In the genomic region with DNA sequence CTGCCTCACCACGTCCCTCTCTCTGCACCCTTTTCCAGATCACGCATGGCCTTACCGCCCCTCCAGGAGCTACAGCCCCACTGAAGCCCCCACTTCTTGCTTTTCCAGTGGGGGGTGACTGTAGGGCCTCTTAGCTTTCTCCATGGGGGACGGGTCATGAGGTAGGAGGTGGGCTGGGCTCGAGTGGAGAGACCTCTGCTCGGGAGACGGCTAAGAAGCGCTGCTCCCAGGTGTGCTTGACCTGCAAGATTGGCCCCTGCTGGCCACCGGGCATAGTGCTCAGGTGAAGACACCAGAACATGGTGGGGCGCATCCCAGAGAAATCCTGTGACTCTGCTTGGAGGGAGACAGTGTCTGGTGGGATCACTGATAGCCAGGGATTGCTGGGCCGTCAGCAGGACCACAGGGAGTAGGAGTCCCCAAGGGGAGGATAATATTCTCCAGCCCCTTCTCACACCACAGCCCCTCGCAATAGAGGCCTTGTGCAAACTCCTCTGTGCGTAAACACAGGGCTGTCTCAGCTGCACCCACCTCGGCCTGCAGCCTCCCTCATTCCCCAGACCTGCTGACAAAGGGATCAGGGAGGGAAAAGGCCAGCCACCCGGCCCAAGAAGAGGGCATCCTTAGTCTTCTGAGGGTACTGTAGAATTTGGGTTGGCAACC, we compare ENCODE assay signal across 1 cellular context.
A peak's percentile ranks its signal among the peaks of the same experiment; 100 is the strongest.
TF ChIP-seq lines count a peak whose summit lies in the region.

No MANE protein-coding gene starts in this region.

TF ChIP-seq in H1, 55 proteins besides CTCF, POLR2A, EP300 and RAD21:
- TF ChIP-seq, protein P1, sequence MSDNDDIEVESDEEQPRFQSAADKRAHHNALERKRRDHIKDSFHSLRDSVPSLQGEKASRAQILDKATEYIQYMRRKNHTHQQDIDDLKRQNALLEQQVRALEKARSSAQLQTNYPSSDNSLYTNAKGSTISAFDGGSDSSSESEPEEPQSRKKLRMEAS (IDR thresholded peaks at IDR 0.05) = no peak
- TF ChIP-seq CREB1 (IDR thresholded peaks at IDR 0.05) (no peak), MAFK (IDR thresholded peaks at IDR 0.05; ENCODE audit: low read depth, low read length) (no peak), SP4 (IDR thresholded peaks at IDR 0.05; ENCODE audit: low read length) (0 out of 2 replicates have a peak, but pooled peaks have one; percentile 59), RNF2 (IDR thresholded peaks at IDR 0.05; ENCODE audit: borderline replicate concordance, low read depth, low read length, missing control alignments, poor library complexity, severe bottlenecking) (no peak), TBP (IDR thresholded peaks at IDR 0.05; ENCODE audit: low read depth, low read length) (no peak), PHF8 (conservative IDR thresholded peaks at IDR 0.05; ENCODE audit: low read depth, low read length) (no peak)
TF ChIP-seq in H1: peak in this region for 1.
